ENCODE assay signal across 19 cellular contexts in the genomic region with DNA sequence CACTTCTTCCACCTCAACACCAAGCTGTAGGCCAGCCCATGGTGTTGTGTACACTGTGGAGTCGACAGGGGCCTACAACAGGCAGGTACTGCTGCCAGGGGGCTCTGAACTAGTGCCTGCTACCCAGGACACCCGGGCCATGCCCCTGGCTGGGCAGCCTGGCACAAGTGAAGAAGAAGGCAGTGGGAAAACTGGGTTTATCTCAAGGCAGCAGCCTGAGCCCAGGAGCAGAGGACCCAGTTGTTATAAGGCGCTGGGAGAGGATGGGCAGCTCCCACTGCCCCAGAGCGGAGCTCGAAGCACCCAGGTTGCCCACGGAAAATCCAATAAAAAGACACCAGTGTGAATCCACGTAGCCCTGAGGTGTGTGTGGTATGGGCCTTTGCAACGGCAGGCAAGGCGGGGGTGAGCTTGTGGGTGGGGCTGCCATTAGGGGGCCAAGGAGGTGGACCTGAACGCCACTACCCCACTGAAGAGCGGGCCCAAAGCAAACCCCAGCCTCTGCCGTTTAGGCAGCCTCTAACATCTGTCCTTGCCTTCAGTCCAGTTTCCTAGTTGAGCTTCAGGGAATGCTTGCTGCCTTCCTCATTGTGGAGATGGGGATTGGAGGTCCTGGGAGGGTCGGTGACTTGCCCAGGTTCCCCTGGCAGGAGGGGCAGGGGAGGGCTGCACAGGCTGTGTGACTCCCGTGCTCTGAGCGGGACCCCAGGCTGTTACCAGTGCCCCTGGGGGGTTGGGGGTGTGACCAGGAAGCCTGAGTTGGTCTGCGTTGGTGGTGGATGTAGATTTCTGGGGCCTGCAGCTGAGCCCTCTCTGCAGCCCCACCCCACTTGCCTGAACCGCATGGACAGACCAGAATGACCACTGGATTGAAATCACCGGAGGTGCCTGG. TPM values are rescaled to one million over a fixed set of nuclear protein-coding genes. Genes with fewer than 3 reads are reported as not detected.
DNase-seq lines count a peak whose midpoint lies in the region; ATAC-seq and TF ChIP-seq lines count a peak whose summit lies in the region.
"Had no signal": no experiment of that assay in that cellular context is flagged by ENCODE, and none has a peak within 500 bp of the region (broad histone marks: within the 10 kb centered on the region; RNA-seq: fewer than 3 reads in every experiment).

No MANE protein-coding gene starts in this region.

- POLR2A ChIA-PET in naive thymus-derived CD8-positive, alpha-beta T cell (lab: Charles Lee) = interaction anchor here (1.9 to 4.2 kb wide), 5 partner anchors 13 to 41 kb away, joined by 6 to 123 read pairs (median 15); a partner anchor contains a TSS

- H3K9me3 Mint-ChIP-seq in activated CD8-positive, alpha-beta memory T cell treated with anti-CD3 and anti-CD28 coated beads, Interleukin-2, amount 10 ng/mL, durations not matched to agents 7 days and 5 days (ENCODE audit: low read depth) = no peaks in the 10 kb centered on the region
- H3K9me3 Mint-ChIP-seq in activated T-cell treated with anti-CD3 and anti-CD28 coated beads, Interleukin-2, amount 50 U/mL, for 72 hours = peaks cover 2 to 7% of the 10 kb centered on the region in 2 donors
- no peaks in the 10 kb centered on the region for H3K9me3 Mint-ChIP-seq in naive thymus-derived CD8-positive, alpha-beta T cell
- H3K9me3 Mint-ChIP-seq: activated T-helper 1 cell treated with anti-CD3 and anti-CD28 coated beads, Interleukin-12 subunit alpha, Interleukin-12 subunit beta, Interleukin-2, Interleukin-4 antibody, amounts not matched to agents 30 ng/mL and 10 ng/mL and 1 ng/mL, durations not matched to agents 14 hours and 24 hours and 36 hours; stimulated activated naive CD8-positive, alpha-beta T cell treated with anti-CD3 and anti-CD28 coated beads, Interleukin-15, Interleukin-2, amounts not matched to agents 100 ng/mL and 50 ng/mL, for 24 hours had no signal

- H3K27me3 Mint-ChIP-seq in activated CD8-positive, alpha-beta memory T cell treated with anti-CD3 and anti-CD28 coated beads, Interleukin-2, amount 10 ng/mL, durations not matched to agents 7 days and 5 days = no peaks in the 10 kb centered on the region
- H3K27me3 Mint-ChIP-seq in activated T-cell treated with anti-CD3 and anti-CD28 coated beads, Interleukin-2, amount 50 U/mL, for 72 hours (ENCODE audit: low read depth) = no peaks in the 10 kb centered on the region
- no peaks in the 10 kb centered on the region for H3K27me3 Mint-ChIP-seq in naive thymus-derived CD8-positive, alpha-beta T cell
- H3K27me3 Mint-ChIP-seq: stimulated activated naive CD8-positive, alpha-beta T cell treated with anti-CD3 and anti-CD28 coated beads, Interleukin-15, Interleukin-2, amounts not matched to agents 100 ng/mL and 50 ng/mL, for 24 hours; type B pancreatic cell had no signal

- no peak for TF ChIP-seq CTCF in GM10266 (IDR thresholded peaks at IDR 0.05; ENCODE audit: control insufficient read depth, insufficient read depth, low read depth, missing control alignments)

- peaks cover 12% of the 10 kb centered on the region for H3K36me3 Mint-ChIP-seq in activated CD8-positive, alpha-beta memory T cell treated with anti-CD3 and anti-CD28 coated beads, Interleukin-2, amount 10 ng/mL, durations not matched to agents 7 days and 5 days
- H3K36me3 Mint-ChIP-seq in activated T-cell treated with anti-CD3 and anti-CD28 coated beads, Interleukin-2, amount 50 U/mL, for 72 hours (ENCODE audit: insufficient read depth in 2 of 2) = peaks cover 8 to 18% of the 10 kb centered on the region in 2 donors
- H3K36me3 Mint-ChIP-seq in naive thymus-derived CD8-positive, alpha-beta T cell = peaks cover 0 to 23% (median 0%) of the 10 kb centered on the region in 3 donors

- no peak overlapping the region for H3K27ac Mint-ChIP-seq in activated CD8-positive, alpha-beta memory T cell treated with anti-CD3 and anti-CD28 coated beads, Interleukin-2, amount 10 ng/mL, durations not matched to agents 7 days and 5 days
- peak overlapping the region; percentile 34 for H3K27ac Mint-ChIP-seq in activated T-cell treated with anti-CD3 and anti-CD28 coated beads, Interleukin-2, amount 50 U/mL, for 72 hours
- peak overlapping the region in 9 of 10 donors; percentile 39 to 92 (median 73) for H3K27ac Mint-ChIP-seq in naive thymus-derived CD8-positive, alpha-beta T cell
- H3K27ac Mint-ChIP-seq: activated T-helper 1 cell treated with anti-CD3 and anti-CD28 coated beads, Interleukin-12 subunit alpha, Interleukin-12 subunit beta, Interleukin-2, Interleukin-4 antibody, amounts not matched to agents 30 ng/mL and 10 ng/mL and 1 ng/mL, durations not matched to agents 14 hours and 24 hours and 36 hours; stimulated activated naive CD8-positive, alpha-beta T cell treated with anti-CD3 and anti-CD28 coated beads, Interleukin-15, Interleukin-2, amounts not matched to agents 100 ng/mL and 50 ng/mL, for 24 hours; type B pancreatic cell had no signal

- no peak for ATAC-seq in activated CD8-positive, alpha-beta memory T cell treated with anti-CD3 and anti-CD28 coated beads, Interleukin-2, amount 10 ng/mL, durations not matched to agents 7 days and 5 days
- no peak for ATAC-seq in activated T-cell treated with anti-CD3 and anti-CD28 coated beads, Interleukin-2, amount 50 U/mL, for 72 hours (replicated peaks in 1 of 2)
- ATAC-seq in naive thymus-derived CD8-positive, alpha-beta T cell = peak in 1 of 2 donors; percentile 16
- no peak for ATAC-seq in HG03469 (IDR thresholded peaks at IDR 0.05; ENCODE audit: unreplicated experiment)
- ATAC-seq: left lung, mucosa of descending colon had no signal

- H3K4me3 Mint-ChIP-seq in activated CD8-positive, alpha-beta memory T cell treated with anti-CD3 and anti-CD28 coated beads, Interleukin-2, amount 10 ng/mL, durations not matched to agents 7 days and 5 days = no peak overlapping the region
- H3K4me3 Mint-ChIP-seq in activated T-cell treated with anti-CD3 and anti-CD28 coated beads, Interleukin-2, amount 50 U/mL, for 72 hours = peak overlapping the region in 1 of 2 donors; percentile 1
- H3K4me3 Mint-ChIP-seq in naive thymus-derived CD8-positive, alpha-beta T cell = peak overlapping the region in 5 of 10 donors; percentile 6 to 38 (median 26)
- H3K4me3 Mint-ChIP-seq: activated T-helper 1 cell treated with anti-CD3 and anti-CD28 coated beads, Interleukin-12 subunit alpha, Interleukin-12 subunit beta, Interleukin-2, Interleukin-4 antibody, amounts not matched to agents 30 ng/mL and 10 ng/mL and 1 ng/mL, durations not matched to agents 14 hours and 24 hours and 36 hours; stimulated activated naive CD8-positive, alpha-beta T cell treated with anti-CD3 and anti-CD28 coated beads, Interleukin-15, Interleukin-2, amounts not matched to agents 100 ng/mL and 50 ng/mL, for 24 hours; type B pancreatic cell had no signal

- peak; percentile 67 for DNase-seq in activated CD8-positive, alpha-beta memory T cell treated with anti-CD3 and anti-CD28 coated beads, Interleukin-2, amount 50 U/mL, for 48 hours
- no peak for DNase-seq in activated CD8-positive, alpha-beta memory T cell treated with anti-CD3 and anti-CD28 coated beads, Interleukin-2, amount 10 ng/mL, durations not matched to agents 7 days and 5 days
- DNase-seq in GM10266 (ENCODE audit: extremely low spot score) (peak; percentile 13), MV-4-11 (lab: John Stamatoyannopoulos, UW) (no peak), HCEC 1CT (no peak)
- peak in 1 of 2 donors; percentile 27 for DNase-seq in activated T-cell treated with anti-CD3 and anti-CD28 coated beads, Interleukin-2, amount 50 U/mL, for 72 hours
- peak in 1 of 10 donors; percentile 23 for DNase-seq in naive thymus-derived CD8-positive, alpha-beta T cell
- DNase-seq: Karpas-422, left lung, mucosa of descending colon, NCI-H1105 treated with DMSO at 0.1 percent for 48 hours, NCI-H2171, NCI-H526 treated with DMSO at 0.1 percent for 48 hours, Right ventricle myocardium superior had no signal

- CTCF ChIA-PET in activated CD8-positive, alpha-beta memory T cell treated with anti-CD3 and anti-CD28 coated beads, Interleukin-2, amount 10 ng/mL, durations not matched to agents 7 days and 5 days (lab: Charles Lee) = interaction anchor here (0.8 to 6.5 kb wide), 9 partner anchors 9 to 211 kb away, joined by 3 to 85 read pairs (median 4); no protein-coding TSS in a partner anchor

- H3K4me1 Mint-ChIP-seq in activated CD8-positive, alpha-beta memory T cell treated with anti-CD3 and anti-CD28 coated beads, Interleukin-2, amount 10 ng/mL, durations not matched to agents 7 days and 5 days = peaks cover 44% of the 10 kb centered on the region
- peaks cover 60% of the 10 kb centered on the region for H3K4me1 Mint-ChIP-seq in activated T-cell treated with anti-CD3 and anti-CD28 coated beads, Interleukin-2, amount 50 U/mL, for 72 hours (ENCODE audit: low read depth)
- peaks cover 9 to 33% (median 22%) of the 10 kb centered on the region in 4 donors for H3K4me1 Mint-ChIP-seq in naive thymus-derived CD8-positive, alpha-beta T cell

RNA-seq across cellular contexts. Expression of a gene that starts 16.0 kb away (rescaled TPM):
- 10 to 100 TPM; 57.9 to 70.5 TPM for total RNA-seq in activated CD8-positive, alpha-beta memory T cell treated with anti-CD3 and anti-CD28 coated beads, Interleukin-2, amount 10 ng/mL, durations not matched to agents 7 days and 5 days
- 100 to 1,000 TPM; 424 to 433 TPM for total RNA-seq in activated T-cell treated with anti-CD3 and anti-CD28 coated beads, Interleukin-2, amount 50 U/mL, for 72 hours
- 100 to 1,000 TPM; 100 to 108 TPM for total RNA-seq in naive thymus-derived CD8-positive, alpha-beta T cell
- 100 to 1,000 TPM in 1 of 3 donors, 10 to 100 TPM in 2; 41.7 to 101 (median 55.2) TPM for polyA plus RNA-seq in naive thymus-derived CD8-positive, alpha-beta T cell

RNA-seq across cellular contexts. Expression of a gene that starts 47.4 kb away (rescaled TPM):
- under 1 TPM; 0.38 to 0.52 TPM for total RNA-seq in activated CD8-positive, alpha-beta memory T cell treated with anti-CD3 and anti-CD28 coated beads, Interleukin-2, amount 10 ng/mL, durations not matched to agents 7 days and 5 days
- 1 to 10 TPM; 4.4 to 5.3 TPM for total RNA-seq in activated T-cell treated with anti-CD3 and anti-CD28 coated beads, Interleukin-2, amount 50 U/mL, for 72 hours
- total RNA-seq in naive thymus-derived CD8-positive, alpha-beta T cell = under 1 TPM in 1 of 2 experiments, not detected in 1; 0.39 TPM
- polyA plus RNA-seq in naive thymus-derived CD8-positive, alpha-beta T cell = under 1 TPM in 1 of 3 donors, not detected in 2; 0.16 TPM
- total RNA-seq: Right ventricle myocardium superior had no signal
- polyA plus RNA-seq: AG04450 had no signal

Comparison
In these comparisons a context has a peak if more than half of its experiments do, and no peak if none do; other contexts are left out.
1. DNase-seq: peak in activated CD8-positive, alpha-beta memory T cell treated with anti-CD3 and anti-CD28 coated beads, Interleukin-2, amount 50 U/mL, for 48 hours (single experiment) and GM10266 (single experiment); none in activated CD8-positive, alpha-beta memory T cell treated with anti-CD3 and anti-CD28 coated beads, Interleukin-2, amount 10 ng/mL, durations not matched to agents 7 days and 5 days (single experiment), MV-4-11 (single experiment) and HCEC 1CT (single experiment).